Comparison of ENCODE assay signal across 7 cellular contexts in genomic region chr10:114623661-114624294, GRCh38. TPM values are rescaled to one million over a fixed set of nuclear protein-coding genes. Genes with fewer than 3 reads are reported as not detected.
DNase-seq lines count a peak whose midpoint lies in the region; ATAC-seq and TF ChIP-seq lines count a peak whose summit lies in the region.

No MANE protein-coding gene starts in this region.

- DNase-seq in HFF-Myc (ENCODE audit: extremely low read depth, low read depth) = peak; percentile 78
- no peak for DNase-seq in left cardiac atrium
- no peak for DNase-seq in suprapubic skin (ENCODE audit: low spot score in 2 of 2)
- no peak for DNase-seq in cerebellum (ENCODE audit: low spot score)
- no peak for DNase-seq in C1 segment of cervical spinal cord (lab: John Stamatoyannopoulos, UW)
- no peak for DNase-seq in NCI-H1930 (lab: John Stamatoyannopoulos, UW)

- no peak for TF ChIP-seq EP300 in suprapubic skin (IDR thresholded peaks at IDR 0.05)

- peak overlapping the region; percentile 39 for H3K27ac ChIP-seq in suprapubic skin

- TF ChIP-seq CTCF in HFF-Myc (IDR thresholded peaks at IDR 0.05; ENCODE audit: low read depth, low read length, missing control alignments) (no peak), suprapubic skin (IDR thresholded peaks at IDR 0.05) (no peak)

- 22% methylated on average over 2 of the region's 2 CpGs for WGBS in suprapubic skin

- ATAC-seq in SK-N-SH treated with all-trans-retinoic acid at 6 μM for 48 hours (peak; percentile 96), left cardiac atrium (peak; percentile 48 to 81)

- no peak for TF ChIP-seq POLR2A in suprapubic skin (IDR thresholded peaks at IDR 0.05)

- no peaks in the 10 kb centered on the region for H3K27me3 ChIP-seq in suprapubic skin

- H3K36me3 ChIP-seq in suprapubic skin = no peaks in the 10 kb centered on the region

- peaks cover 32% of the 10 kb centered on the region for H3K4me1 ChIP-seq in suprapubic skin

- intact Hi-C loops in left cardiac atrium (cut with DNase I) = no loop called here

- no peaks in the 10 kb centered on the region for H3K9me3 ChIP-seq in suprapubic skin

- no peak overlapping the region for H3K4me3 ChIP-seq in HFF-Myc (replicated peaks; ENCODE audit: low read depth, low read length)
- H3K4me3 ChIP-seq in suprapubic skin = no peak overlapping the region

TF ChIP-seq in SK-N-SH treated with all-trans-retinoic acid at 6 μM for 48 hours, 23 proteins besides CTCF, POLR2A, EP300 and RAD21:
- TF ChIP-seq ISL1 (CRISPR knock-in tag; IDR thresholded peaks at IDR 0.05) (peak; percentile 47), ARNTL (CRISPR knock-in tag; IDR thresholded peaks at IDR 0.05; ENCODE audit: borderline replicate concordance, low read depth) (no peak), CSDC2 (CRISPR knock-in tag; IDR thresholded peaks at IDR 0.05) (no peak)
- TF ChIP-seq, protein P1, sequence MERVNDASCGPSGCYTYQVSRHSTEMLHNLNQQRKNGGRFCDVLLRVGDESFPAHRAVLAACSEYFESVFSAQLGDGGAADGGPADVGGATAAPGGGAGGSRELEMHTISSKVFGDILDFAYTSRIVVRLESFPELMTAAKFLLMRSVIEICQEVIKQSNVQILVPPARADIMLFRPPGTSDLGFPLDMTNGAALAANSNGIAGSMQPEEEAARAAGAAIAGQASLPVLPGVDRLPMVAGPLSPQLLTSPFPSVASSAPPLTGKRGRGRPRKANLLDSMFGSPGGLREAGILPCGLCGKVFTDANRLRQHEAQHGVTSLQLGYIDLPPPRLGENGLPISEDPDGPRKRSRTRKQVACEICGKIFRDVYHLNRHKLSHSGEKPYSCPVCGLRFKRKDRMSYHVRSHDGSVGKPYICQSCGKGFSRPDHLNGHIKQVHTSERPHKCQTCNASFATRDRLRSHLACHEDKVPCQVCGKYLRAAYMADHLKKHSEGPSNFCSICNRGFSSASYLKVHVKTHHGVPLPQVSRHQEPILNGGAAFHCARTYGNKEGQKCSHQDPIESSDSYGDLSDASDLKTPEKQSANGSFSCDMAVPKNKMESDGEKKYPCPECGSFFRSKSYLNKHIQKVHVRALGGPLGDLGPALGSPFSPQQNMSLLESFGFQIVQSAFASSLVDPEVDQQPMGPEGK (CRISPR knock-in tag; IDR thresholded peaks at IDR 0.05; ENCODE audit: borderline replicate concordance) = peak; percentile 33; the same call in 1 of the 2 replicates
TF ChIP-seq in SK-N-SH treated with all-trans-retinoic acid at 6 μM for 48 hours: peak in this region for 2.

RNA-seq across cellular contexts. Expression of gene ABLIM1, which starts 34.3 kb away (rescaled TPM):
- total RNA-seq in left cardiac atrium (100 to 1,000 TPM; 292 to 305 TPM), suprapubic skin (100 to 1,000 TPM; 156 to 278 (median 213) TPM), cerebellum (112 TPM)
